ENCODE assay signal across 8 cellular contexts in genomic region chr3:124620600-124621063, GRCh38.
A peak's percentile ranks its signal among the peaks of the same experiment; 100 is the strongest.
DNase-seq lines count a peak whose midpoint lies in the region; ATAC-seq and TF ChIP-seq lines count a peak whose summit lies in the region.

No MANE protein-coding gene starts in this region.

- no peak for TF ChIP-seq CTCF in GM10266 (IDR thresholded peaks at IDR 0.05; ENCODE audit: control insufficient read depth, insufficient read depth, low read depth, missing control alignments)
- TF ChIP-seq CTCF in RWPE2 (IDR thresholded peaks at IDR 0.05; ENCODE audit: poor library complexity, severe bottlenecking), result no peak
- TF ChIP-seq CTCF in progenitor cell of endocrine pancreas (IDR thresholded peaks at IDR 0.05; ENCODE audit: unreplicated experiment), result no peak

- H3K27ac ChIP-seq in RWPE2 (ENCODE audit: poor library complexity, severe bottlenecking) (no peak overlapping the region), duodenal mucosa (ENCODE audit: low read depth, low read length) (no peak overlapping the region)

- peaks cover 3% of the 10 kb centered on the region for H3K9me3 Mint-ChIP-seq in progenitor cell of endocrine pancreas (ENCODE audit: low read depth)

- no peaks in the 10 kb centered on the region for H3K9me3 ChIP-seq in RWPE2 (ENCODE audit: severe bottlenecking)
- no peaks in the 10 kb centered on the region for H3K9me3 ChIP-seq in duodenal mucosa (ENCODE audit: control insufficient read depth in 1 of 2, low read length in 2 of 2)

- H3K4me3 Mint-ChIP-seq in progenitor cell of endocrine pancreas (ENCODE audit: low read depth), result no peak overlapping the region

- H3K36me3 Mint-ChIP-seq in progenitor cell of endocrine pancreas (ENCODE audit: insufficient read depth), result peaks cover 8% of the 10 kb centered on the region

- peaks cover 21% of the 10 kb centered on the region for H3K4me1 Mint-ChIP-seq in progenitor cell of endocrine pancreas (ENCODE audit: low read depth)

- H3K36me3 ChIP-seq in RWPE2 (ENCODE audit: low read depth) (no peaks in the 10 kb centered on the region), duodenal mucosa (ENCODE audit: control insufficient read depth in 1 of 2, insufficient read depth in 2 of 2, low read length in 2 of 2) (no peaks in the 10 kb centered on the region)

- H3K4me3 ChIP-seq in RWPE2 (ENCODE audit: severe bottlenecking) (no peak overlapping the region), duodenal mucosa (ENCODE audit: low read depth in 1 of 2, low read length in 2 of 2) (peak overlapping the region; percentile 17 to 26)

- ATAC-seq in HG02884 (IDR thresholded peaks at IDR 0.05; ENCODE audit: unreplicated experiment) (peak; percentile 45), RWPE2 (ENCODE audit: low read depth) (peak; percentile 51; the same call in 1 of the 3 replicates)

- H3K27me3 ChIP-seq in RWPE2 (ENCODE audit: insufficient read depth, poor library complexity, severe bottlenecking) (no peaks in the 10 kb centered on the region), duodenal mucosa (ENCODE audit: control insufficient read depth in 1 of 2, insufficient read depth in 2 of 2, low read length in 2 of 2) (no peaks in the 10 kb centered on the region)

- no peaks in the 10 kb centered on the region for H3K27me3 Mint-ChIP-seq in progenitor cell of endocrine pancreas

- H3K9ac ChIP-seq in duodenal mucosa (ENCODE audit: low read depth in 1 of 2, low read length in 2 of 2), result no peak overlapping the region

- DNase-seq in GM10266 (ENCODE audit: extremely low spot score) (peak; percentile 25), RWPE2 (ENCODE audit: low spot score) (no peak), progenitor cell of endocrine pancreas (ENCODE audit: low spot score, unreplicated experiment) (no peak), NCI-H526 (lab: John Stamatoyannopoulos, UW) (no peak), GOT3 (lab: John Stamatoyannopoulos, UW) (no peak), NCI-H146 (lab: John Stamatoyannopoulos, UW) (no peak)

- H3K4me1 ChIP-seq in RWPE2 (ENCODE audit: insufficient read depth, poor library complexity, severe bottlenecking), result no peaks in the 10 kb centered on the region
- peaks cover 12 to 33% of the 10 kb centered on the region in 2 donors for H3K4me1 ChIP-seq in duodenal mucosa (ENCODE audit: control insufficient read depth in 1 of 2, insufficient read depth in 2 of 2, low read length in 2 of 2)

- H3K27ac Mint-ChIP-seq in progenitor cell of endocrine pancreas, result peak overlapping the region; percentile 57
